ENCODE assay signal across 7 cellular contexts in genomic region chr17:21780293-21780692, GRCh38.
A peak's percentile ranks its signal among the peaks of the same experiment; 100 is the strongest.
DNase-seq lines count a peak whose midpoint lies in the region; ATAC-seq and TF ChIP-seq lines count a peak whose summit lies in the region.
"Not testable (repeated sequence)": the region's sequence is repeated elsewhere in the genome, so short reads cannot be mapped to it uniquely, and the experiment has no call there.

No MANE protein-coding gene starts in this region.

- H3K4me3 ChIP-seq in H7 (ENCODE audit: insufficient read depth, low read depth, low read length); right atrium auricular region; lower lobe of right lung: not testable (repeated sequence)

- not testable (repeated sequence) for H3K27me3 ChIP-seq in H7 (ENCODE audit: control insufficient read depth, insufficient read depth, low read length); right atrium auricular region; lower lobe of right lung (ENCODE audit: low read depth)

- not testable (repeated sequence) for H3K9me3 ChIP-seq in right atrium auricular region, lower lobe of right lung

- H3K27ac ChIP-seq in right atrium auricular region, lower lobe of right lung: not testable (repeated sequence)

- peak; percentile 40 to 44 for ATAC-seq in lower lobe of right lung

- intact Hi-C loops in lower lobe of right lung (cut with DNase I); posterior vena cava (cut with DNase I): not testable (repeated sequence)

- DNase-seq in AG20443 (ENCODE audit: low spot score) (peak; percentile 0), H7 (peak; percentile 8), right atrium auricular region (ENCODE audit: low spot score) (peak; percentile 16), posterior vena cava (ENCODE audit: low spot score) (peak; percentile 66), ureter (ENCODE audit: low spot score) (peak; percentile 29)
- peak; percentile 60 for DNase-seq in activated effector memory CD4-positive, alpha-beta T cell treated with anti-CD3 and anti-CD28 coated beads, Interleukin-2, amount 50 U/mL, for 16 hours
- DNase-seq in lower lobe of right lung: not testable (repeated sequence)

- H3K4me1 ChIP-seq in right atrium auricular region, lower lobe of right lung: not testable (repeated sequence)

- TF ChIP-seq CTCF in right atrium auricular region (IDR thresholded peaks at IDR 0.05); lower lobe of right lung (IDR thresholded peaks at IDR 0.05): not testable (repeated sequence)

- not testable (repeated sequence) for H3K36me3 ChIP-seq in H7 (replicated peaks; ENCODE audit: control insufficient read depth, insufficient read depth, low read length); right atrium auricular region; lower lobe of right lung
